Comparison of ENCODE assay signal across 21 cellular contexts in the genomic region with DNA sequence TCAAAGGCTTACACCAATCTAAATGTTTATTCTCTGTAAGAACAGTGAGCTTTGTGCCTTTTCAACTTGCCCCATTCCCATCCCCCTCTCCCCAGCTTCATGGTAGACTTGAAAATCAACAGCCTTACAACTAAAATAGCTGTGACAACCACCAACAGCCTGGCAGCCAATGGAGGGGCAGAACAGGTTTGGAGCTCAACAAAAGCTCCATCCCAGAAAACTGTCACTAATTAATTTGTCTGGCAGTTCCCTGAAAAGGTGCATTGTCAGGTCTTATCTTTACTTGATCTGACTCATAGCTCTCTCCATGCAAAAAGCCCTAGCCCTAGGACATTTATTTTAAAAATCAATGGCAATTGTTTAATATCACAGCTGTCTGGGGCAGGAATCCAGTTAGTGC. TPM values are rescaled to one million over a fixed set of nuclear protein-coding genes. Genes with fewer than 3 reads are reported as not detected.
A peak's percentile ranks its signal among the peaks of the same experiment; 100 is the strongest.
DNase-seq lines count a peak whose midpoint lies in the region; ATAC-seq and TF ChIP-seq lines count a peak whose summit lies in the region.
"Had no signal": no experiment of that assay in that cellular context is flagged by ENCODE, and none has a peak within 500 bp of the region (broad histone marks: within the 10 kb centered on the region; RNA-seq: fewer than 3 reads in every experiment).

No MANE protein-coding gene starts in this region.

- DNase-seq in NCI-H526 (lab: John Stamatoyannopoulos, UW): peak; percentile 9 to 46
- no peak for DNase-seq in NCI-H526 treated with DMSO at 0.1 percent for 48 hours (lab: John Stamatoyannopoulos, UW)
- DNase-seq in RWPE2 (ENCODE audit: low spot score): no peak
- DNase-seq in islet precursor cell: peak; percentile 65
- DNase-seq in thyroid gland: peak; percentile 7 to 12
- no peak for DNase-seq in hippocampal formation (lab: John Stamatoyannopoulos, UW)
- no peak for DNase-seq in GM10266 (ENCODE audit: extremely low spot score)
- DNase-seq: activated CD4-positive, CD25-positive, alpha-beta regulatory T cell treated with anti-CD3 and anti-CD28 coated beads, Interleukin-2, amount 50 U/mL, for 72 hours; activated naive CD8-positive, alpha-beta T cell treated with anti-CD3 and anti-CD28 coated beads, Interleukin-2, amount 50 U/mL, for 24 hours; DND-41; effector memory CD4-positive, alpha-beta T cell; kidney; MM.1S; NCI-H524; OCI-M1; SK-N-SH; stimulated activated naive B cell treated with anti-CD40 and anti-IgM and Interleukin-4, amounts not matched to agents 10 μg/mL and 1 μg/mL and 100 μg/mL, for 72 hours had no signal

- ATAC-seq in RWPE2 (ENCODE audit: low read depth) (peak; percentile 40; the same call in 2 of the 3 replicates), GM21576 (IDR thresholded peaks at IDR 0.05; ENCODE audit: unreplicated experiment) (no peak)
- ATAC-seq: activated naive CD8-positive, alpha-beta T cell treated with anti-CD3 and anti-CD28 coated beads, Interleukin-2, amount 50 U/mL, for 24 hours; stimulated activated naive B cell treated with anti-CD40 and anti-IgM and Interleukin-4, amounts not matched to agents 10 μg/mL and 1 μg/mL and 100 μg/mL, for 72 hours had no signal

- H3K4me3 ChIP-seq in RWPE2 (ENCODE audit: severe bottlenecking) (no peak overlapping the region), thyroid gland (replicated peaks in 1 of 3) (no peak overlapping the region)
- H3K4me3 ChIP-seq: right atrium auricular region, tibial nerve had no signal

- intact Hi-C loops in thyroid gland (cut with DNase I): no loop called here

- H3K27ac ChIP-seq in RWPE2 (ENCODE audit: poor library complexity, severe bottlenecking) (peak overlapping the region; percentile 22), thyroid gland (no peak overlapping the region)
- H3K27ac ChIP-seq: C4-2B, right atrium auricular region, tibial nerve had no signal

- no peak for TF ChIP-seq POLR2A in thyroid gland (IDR thresholded peaks at IDR 0.05)

- H3K9me3 ChIP-seq in RWPE2 (ENCODE audit: severe bottlenecking) (peaks cover 27% of the 10 kb centered on the region), thyroid gland (no peaks in the 10 kb centered on the region)

- H3K36me3 ChIP-seq in RWPE2 (ENCODE audit: low read depth) (peaks cover 79% of the 10 kb centered on the region), thyroid gland (no peaks in the 10 kb centered on the region)

- H3K4me1 ChIP-seq in RWPE2 (ENCODE audit: insufficient read depth, poor library complexity, severe bottlenecking) (no peaks in the 10 kb centered on the region), thyroid gland (peaks cover 0 to 8% of the 10 kb centered on the region in 2 donors)
- H3K4me1 ChIP-seq: right atrium auricular region had no signal

- no peak for TF ChIP-seq CTCF in RWPE2 (IDR thresholded peaks at IDR 0.05; ENCODE audit: poor library complexity, severe bottlenecking)
- TF ChIP-seq CTCF in thyroid gland (IDR thresholded peaks at IDR 0.05): no peak
- no peak for TF ChIP-seq CTCF in GM10266 (IDR thresholded peaks at IDR 0.05; ENCODE audit: control insufficient read depth, insufficient read depth, low read depth, missing control alignments)

- H3K27me3 ChIP-seq in RWPE2 (ENCODE audit: insufficient read depth, poor library complexity, severe bottlenecking) (no peaks in the 10 kb centered on the region), thyroid gland (no peaks in the 10 kb centered on the region)
- H3K27me3 ChIP-seq: right atrium auricular region, tibial nerve had no signal

RNA-seq across cellular contexts. Expression of a gene that starts 22.6 kb away (rescaled TPM):
- total RNA-seq in thyroid gland: 10 to 100 TPM; 18.2 to 29.5 (median 23.5) TPM

Comparison
In these comparisons a context has a peak if more than half of its experiments do, and no peak if none do; other contexts are left out.
1. DNase-seq: peak in NCI-H526 (2 of 2), islet precursor cell (single experiment) and thyroid gland (2 of 2); none in NCI-H526 treated with DMSO at 0.1 percent for 48 hours (single experiment), RWPE2 (single experiment), hippocampal formation (0 of 2) and GM10266 (single experiment).